In the genomic region with DNA sequence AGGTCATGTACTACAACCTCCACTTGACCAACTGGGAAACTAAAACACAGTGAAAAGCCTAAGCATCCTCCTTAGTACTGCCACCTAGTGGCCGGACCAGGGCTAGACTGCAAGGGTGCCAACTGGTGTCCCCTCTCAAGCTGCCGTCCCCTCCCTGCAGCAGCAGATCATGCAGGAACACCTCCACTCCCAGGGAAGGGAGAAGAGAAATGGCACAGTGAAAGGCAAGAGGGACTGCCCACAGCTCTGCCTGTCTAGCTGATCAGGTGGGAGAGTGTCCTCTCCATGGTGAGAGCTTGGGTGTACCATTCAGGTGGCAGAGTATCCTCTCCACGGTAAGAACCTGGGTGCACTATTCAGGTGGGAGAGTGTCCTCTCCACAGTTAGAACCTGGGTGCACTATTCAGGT, we compare ENCODE assay signal across 8 cellular contexts.
DNase-seq lines count a peak whose midpoint lies in the region; ATAC-seq lines count a peak whose summit lies in the region.

No MANE protein-coding gene starts in this region.

- peak; percentile 19 for DNase-seq in NCI-H2029 (lab: John Stamatoyannopoulos, UW)
- no peak for DNase-seq in NCI-H2029 treated with DMSO at 0.1 percent for 48 hours (lab: John Stamatoyannopoulos, UW)
- DNase-seq in SHP77 treated with DMSO at 0.1 percent for 48 hours (lab: John Stamatoyannopoulos, UW) = peak; percentile 6
- DNase-seq in activated naive CD4-positive, alpha-beta T cell treated with Interleukin-2 at 50 U/mL for 16 hours = peak; percentile 74
- DNase-seq in right cardiac atrium = peak; percentile 43 to 80 (median 76)
- DNase-seq in stimulated activated CD4-positive, alpha-beta T cell treated with anti-CD3 and anti-CD28 coated beads, Interleukin-12 subunit alpha, Interleukin-12 subunit beta, amount 100 ng/mL, for 48 hours (ENCODE audit: low read depth in 2 of 3, low spot score in 1 of 3) = peak; percentile 55 to 77 (median 60)

- H3K27me3 ChIP-seq in right cardiac atrium (ENCODE audit: control insufficient read depth, insufficient read depth) = no peaks in the 10 kb centered on the region

- no peak overlapping the region for H3K4me3 ChIP-seq in right cardiac atrium (ENCODE audit: low read length)

- no peak overlapping the region for H3K27ac ChIP-seq in right cardiac atrium (ENCODE audit: low read length)

- WGBS in right cardiac atrium = 50% methylated on average over 3 of the region's 3 CpGs

- peaks cover 7% of the 10 kb centered on the region for H3K4me1 ChIP-seq in right cardiac atrium (ENCODE audit: control insufficient read depth, insufficient read depth, low read length)

- peak; percentile 75 for ATAC-seq in HG03280 (IDR thresholded peaks at IDR 0.05; ENCODE audit: unreplicated experiment)
- peak; percentile 60 to 70 for ATAC-seq in right cardiac atrium
- no peak for ATAC-seq in GM18868 (IDR thresholded peaks at IDR 0.05; ENCODE audit: unreplicated experiment)

- H3K9me3 ChIP-seq in right cardiac atrium (ENCODE audit: control insufficient read depth, low read length) = no peaks in the 10 kb centered on the region

- intact Hi-C loops in right cardiac atrium (cut with DNase I) = loop anchor here in 1 of 4 donors (10.0 kb wide), 1 partner anchor 79 kb away; a partner anchor contains a TSS
